In the genomic region with DNA sequence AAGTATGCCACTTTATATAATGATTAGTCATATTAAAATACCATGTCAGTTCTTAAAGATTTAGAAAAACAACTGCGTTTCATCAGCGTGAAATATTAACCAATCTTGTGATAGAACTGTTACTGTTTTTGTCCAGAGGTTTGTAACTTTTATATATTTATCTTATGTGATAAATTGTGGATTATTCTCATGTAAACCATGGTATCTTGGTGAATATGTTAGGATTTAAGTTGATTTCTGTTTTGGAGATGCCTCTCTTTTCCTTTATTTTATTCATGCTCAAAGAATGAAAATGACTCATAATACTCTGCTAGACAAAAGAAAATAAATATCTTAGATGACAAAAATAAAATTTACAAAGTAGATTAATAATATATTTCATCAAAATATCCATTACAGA, we compare ENCODE assay signal across 15 cellular contexts.
DNase-seq lines count a peak whose midpoint lies in the region; ATAC-seq and TF ChIP-seq lines count a peak whose summit lies in the region.
"Had no signal": no experiment of that assay in that cellular context is flagged by ENCODE, and none has a peak within 500 bp of the region (broad histone marks: within the 10 kb centered on the region; RNA-seq: fewer than 3 reads in every experiment).

No MANE protein-coding gene starts in this region.

- ATAC-seq in GM21737 (IDR thresholded peaks at IDR 0.05; ENCODE audit: unreplicated experiment) = no peak
- ATAC-seq in GM19455 (IDR thresholded peaks at IDR 0.05; ENCODE audit: unreplicated experiment) = no peak
- no peak for ATAC-seq in sciatic nerve
- ATAC-seq: K562 had no signal

- H3K4me2 ChIP-seq in GM23248 (ENCODE audit: unreplicated experiment) = peak overlapping the region; percentile 17
- H3K4me2 ChIP-seq: BLaER1, PC-9 had no signal

- H3F3A ChIP-seq in GM23248 (ENCODE audit: insufficient read depth) = no peaks in the 10 kb centered on the region

- no peaks in the 10 kb centered on the region for H3K36me3 ChIP-seq in GM23248 (ENCODE audit: low read depth)
- H3K36me3 ChIP-seq: BLaER1 had no signal

- peak overlapping the region; percentile 2; the same call in 1 of the 2 replicates for H2AFZ ChIP-seq in GM23248
- H2AFZ ChIP-seq: PC-9 had no signal

- 82 to 88% methylated on average over 2 of the region's 2 CpGs for WGBS in GM23248 (ENCODE audit: low coverage in 1 of 2, low lambda C conversion rate in 2 of 2, missing lambda C conversion rate in 2 of 2), 2 experiments
- 85% methylated on average over 2 of the region's 2 CpGs for WGBS in lower leg skin, 2 donors

- no peak for TF ChIP-seq POLR2A in lower leg skin (IDR thresholded peaks at IDR 0.05)

- DNase-seq in GM23248 (peak; percentile 39), amniotic epithelial cell (ENCODE audit: low read depth) (peak; percentile 63), fibroblast of the aortic adventitia (ENCODE audit: low read depth) (peak; percentile 31), lower leg skin (ENCODE audit: low spot score in 2 of 2) (no peak), sciatic nerve (ENCODE audit: low spot score) (no peak)
- DNase-seq: CD8-positive, alpha-beta memory T cell; DMS 273 treated with DMSO at 0.1 percent for 48 hours; NCI-H1048; NCI-H2107; NCI-H69; PC-9 had no signal

- no peaks in the 10 kb centered on the region for H3K9me2 ChIP-seq in GM23248 (ENCODE audit: insufficient read depth)

- H3K79me2 ChIP-seq in GM23248 (ENCODE audit: insufficient read depth) = no peaks in the 10 kb centered on the region

- H3K9me3 ChIP-seq in GM23248 (ENCODE audit: low read depth) = no peaks in the 10 kb centered on the region
- H3K9me3 ChIP-seq: BLaER1 had no signal

- no peaks in the 10 kb centered on the region for H4K20me1 ChIP-seq in GM23248 (ENCODE audit: insufficient read depth)
- H4K20me1 ChIP-seq: BLaER1 had no signal

- H3K4me3 ChIP-seq in GM23248 (no peak overlapping the region), fibroblast of the aortic adventitia (ENCODE audit: low read depth, low read length) (no peak overlapping the region), lower leg skin (ENCODE audit: low read depth, poor library complexity, severe bottlenecking) (no peak overlapping the region)
- H3K4me3 ChIP-seq: BLaER1, K562, PC-9 had no signal

- TF ChIP-seq CTCF in fibroblast of the aortic adventitia (IDR thresholded peaks at IDR 0.05; ENCODE audit: insufficient read depth, low read length) = no peak
- TF ChIP-seq CTCF in lower leg skin (IDR thresholded peaks at IDR 0.05) = no peak

- intact Hi-C loops in lower leg skin (cut with DNase I; ENCODE audit: low total_unique reads) = no loop called here
- intact Hi-C loops in sciatic nerve (cut with DNase I) = no loop called here

- 0 out of 2 replicates have a peak overlapping the region, but pooled peaks have one; percentile 5 for H3K27ac ChIP-seq in GM23248
- H3K27ac ChIP-seq: BLaER1, PC-9 had no signal

- peaks cover 16% of the 10 kb centered on the region for H3K4me1 ChIP-seq in GM23248 (ENCODE audit: insufficient read depth)
- H3K4me1 ChIP-seq: BLaER1 had no signal

- H3K27me3 ChIP-seq in GM23248 (replicated peaks; ENCODE audit: insufficient read depth) = no peaks in the 10 kb centered on the region
- H3K27me3 ChIP-seq: BLaER1 had no signal

- in situ Hi-C loops in GM23248 (cut with MboI) = no loop called here

- H3K9ac ChIP-seq in GM23248 = no peak overlapping the region
- H3K9ac ChIP-seq: BLaER1 had no signal

Comparison
In these comparisons a context has a peak if more than half of its experiments do, and no peak if none do; other contexts are left out.
1. DNase-seq: peak in GM23248 (single experiment), amniotic epithelial cell (single experiment) and fibroblast of the aortic adventitia (single experiment); none in lower leg skin (0 of 2) and sciatic nerve (single experiment).